Comparison of ENCODE assay signal across 9 cellular contexts in the genomic region with DNA sequence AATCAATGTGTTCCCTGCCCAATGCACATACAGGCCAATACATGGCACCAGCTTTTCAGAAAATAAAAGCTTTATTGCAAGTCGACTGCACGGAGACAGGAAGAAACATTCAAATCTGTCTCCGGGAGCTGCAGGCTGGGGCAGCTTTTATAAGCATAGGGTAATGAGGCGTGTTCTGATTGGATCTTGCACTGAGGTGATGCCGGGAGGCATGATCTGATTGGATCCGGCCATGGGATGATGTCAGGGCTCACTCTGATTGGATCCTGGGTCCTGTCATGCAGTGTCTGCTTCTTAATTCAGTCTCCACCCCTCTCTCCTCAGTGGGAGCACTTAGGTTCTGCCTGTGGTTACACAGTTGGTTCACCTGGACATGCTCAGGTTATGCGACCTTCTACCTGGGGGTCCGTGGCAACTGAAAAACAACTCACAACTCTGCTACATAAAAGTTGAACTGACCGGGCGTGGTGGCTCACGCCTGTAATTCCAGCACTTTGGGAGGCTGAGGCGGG. TPM values are rescaled to one million over a fixed set of nuclear protein-coding genes. Genes with fewer than 3 reads are reported as not detected.
A peak's percentile ranks its signal among the peaks of the same experiment; 100 is the strongest.
DNase-seq lines count a peak whose midpoint lies in the region; ATAC-seq and TF ChIP-seq lines count a peak whose summit lies in the region.
"Had no signal": no experiment of that assay in that cellular context is flagged by ENCODE, and none has a peak within 500 bp of the region (broad histone marks: within the 10 kb centered on the region; RNA-seq: fewer than 3 reads in every experiment).

No MANE protein-coding gene starts in this region.

- WGBS in endodermal cell (ENCODE audit: insufficient coverage in 1 of 2, insufficient read length in 1 of 2), 2 experiments: 78 to 83% methylated on average over 10 to 11 of the region's 12 CpGs

- no peak overlapping the region for H3K4me3 Mint-ChIP-seq in endodermal cell
- H3K4me3 Mint-ChIP-seq: T-helper 1 cell treated with Interleukin-12 subunit alpha and Interleukin-12 subunit beta and Interleukin-4 antibody, amounts not matched to agents 30 μg/mL and 1 μg/mL, for 36 hours had no signal

- H3K4me3 ChIP-seq in GM12865 (ENCODE audit: low read depth, low read length): no peak overlapping the region
- no peak overlapping the region for H3K4me3 ChIP-seq in endodermal cell (ENCODE audit: low read length)

- H3K36me3 Mint-ChIP-seq in endodermal cell (ENCODE audit: low read depth): no peaks in the 10 kb centered on the region

- no peak overlapping the region for H3K27ac Mint-ChIP-seq in endodermal cell
- H3K27ac Mint-ChIP-seq: T-helper 1 cell treated with Interleukin-12 subunit alpha and Interleukin-12 subunit beta and Interleukin-4 antibody, amounts not matched to agents 30 μg/mL and 1 μg/mL, for 36 hours had no signal

- H3K27me3 ChIP-seq in endodermal cell (ENCODE audit: control insufficient read depth, insufficient read depth, low read length, poor library complexity, severe bottlenecking): no peaks in the 10 kb centered on the region

- no peaks in the 10 kb centered on the region for H3K27me3 Mint-ChIP-seq in endodermal cell (ENCODE audit: insufficient read depth)

- H3K27ac ChIP-seq in endodermal cell (ENCODE audit: low read depth, low read length): no peak overlapping the region

- H3K9ac ChIP-seq in endodermal cell (ENCODE audit: extremely low read depth, low read length, poor library complexity, severe bottlenecking): no peak overlapping the region

- ATAC-seq in GM18907 (IDR thresholded peaks at IDR 0.05; ENCODE audit: unreplicated experiment) (no peak), GM21717 (IDR thresholded peaks at IDR 0.05; ENCODE audit: unreplicated experiment) (no peak)

- in situ Hi-C loops in ACHN (cut with HindIII; ENCODE audit: low pct_ligation_motif_present, low pct_unique_long_range_greater_than_20kb, low sequenced_read_pairs): no loop called here

- H3K9me3 ChIP-seq in endodermal cell (ENCODE audit: control insufficient read depth, low read length): no peaks in the 10 kb centered on the region

- DNase-seq in ACHN (peak; percentile 17), GM12865 (ENCODE audit: low read depth) (peak; percentile 69), NCI-H226 (peak; percentile 62), endodermal cell (peak; percentile 75), dermis blood vessel endothelial cell (no peak), DMS153 treated with DMSO at 0.1 percent for 48 hours (lab: John Stamatoyannopoulos, UW; ENCODE audit: unreplicated experiment) (no peak)

- peaks cover 8% of the 10 kb centered on the region for H3K4me1 Mint-ChIP-seq in endodermal cell

- no peaks in the 10 kb centered on the region for H3K36me3 ChIP-seq in endodermal cell (ENCODE audit: control insufficient read depth, insufficient read depth, low read length)

- TF ChIP-seq CTCF in GM12865 (IDR thresholded peaks at IDR 0.05; ENCODE audit: insufficient read depth, low read depth, low read length, missing control alignments) (no peak), endodermal cell (conservative IDR thresholded peaks at IDR 0.05) (no peak)

- no peaks in the 10 kb centered on the region for H3K4me1 ChIP-seq in endodermal cell (ENCODE audit: control insufficient read depth, insufficient read depth, low read length)

- H3K9me3 Mint-ChIP-seq in endodermal cell: no peaks in the 10 kb centered on the region
- H3K9me3 Mint-ChIP-seq: T-helper 1 cell treated with Interleukin-12 subunit alpha and Interleukin-12 subunit beta and Interleukin-4 antibody, amounts not matched to agents 30 μg/mL and 1 μg/mL, for 36 hours had no signal

RNA-seq across cellular contexts. Expression of gene FBN3, which starts 11.8 kb away (rescaled TPM):
- total RNA-seq in endodermal cell (100 to 1,000 TPM; 105 to 143 TPM), dermis blood vessel endothelial cell (0.05 TPM in 1 of 2 replicates, not detected in the other)
- 19.4 TPM for polyA plus RNA-seq in endodermal cell (2013, experiment 1 of 2)
- 21.4 TPM for polyA plus RNA-seq in endodermal cell (2013, experiment 2 of 2)

RNA-seq across cellular contexts. Expression of gene CERS4, which starts 48.0 kb away (rescaled TPM):
- total RNA-seq in endodermal cell (100 to 1,000 TPM in 1 of 2 donors, 10 to 100 TPM in 1; 76.9 to 105 TPM), dermis blood vessel endothelial cell (15.4 and 23.3 TPM in 2 replicates)
- 52.1 TPM for polyA plus RNA-seq in endodermal cell (2013, experiment 1 of 2)
- polyA plus RNA-seq in endodermal cell (2013, experiment 2 of 2): 56.6 TPM

Comparison
In these comparisons a context has a peak if more than half of its experiments do, and no peak if none do; other contexts are left out.
1. DNase-seq: peak in ACHN (single experiment), GM12865 (single experiment), NCI-H226 (single experiment) and endodermal cell (single experiment); none in dermis blood vessel endothelial cell (single experiment) and DMS153 treated with DMSO at 0.1 percent for 48 hours (single experiment).
2. RNA of gene FBN3, which starts 11.8 kb away (total RNA-seq): 105 to 143 TPM in endodermal cell; 0.05 TPM in dermis blood vessel endothelial cell; every median in the first group is over 100 times any median in the second.